Comparison of ENCODE assay signal across 10 cellular contexts in the genomic region with DNA sequence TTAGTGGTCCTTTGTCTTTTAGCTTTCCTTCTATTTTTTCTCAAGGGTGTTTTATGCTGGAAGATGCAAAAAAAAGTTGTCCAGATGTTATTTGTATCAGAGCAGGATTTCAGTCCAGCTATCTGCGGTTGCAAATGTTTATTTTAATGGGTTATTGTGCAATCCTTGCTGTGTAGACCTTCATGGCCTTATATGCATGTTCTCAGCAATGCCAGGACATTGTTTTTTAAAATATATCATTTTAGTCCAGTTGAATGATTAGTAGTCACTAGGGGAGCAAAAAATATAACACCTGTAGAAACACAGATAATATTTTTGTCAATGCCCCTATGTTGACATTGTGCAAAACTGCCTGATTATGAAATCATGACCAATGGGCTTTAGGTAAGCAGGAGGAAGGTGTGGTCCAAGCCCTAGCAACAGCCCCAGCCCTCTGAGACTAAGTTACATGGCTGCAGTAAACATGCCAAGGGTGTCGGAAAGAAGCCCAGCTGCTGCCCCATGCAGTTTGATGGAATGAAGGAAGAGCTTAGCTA.
DNase-seq lines count a peak whose midpoint lies in the region; ATAC-seq, FAIRE-seq and TF ChIP-seq lines count a peak whose summit lies in the region.
"Had no signal": no experiment of that assay in that cellular context is flagged by ENCODE, and none has a peak within 500 bp of the region (broad histone marks: within the 10 kb centered on the region; RNA-seq: fewer than 3 reads in every experiment).

No MANE protein-coding gene starts in this region.

- H3K36me3 ChIP-seq in BJ (ENCODE audit: control insufficient read depth, insufficient read depth, low read length) = no peaks in the 10 kb centered on the region
- no peaks in the 10 kb centered on the region for H3K36me3 ChIP-seq in pancreas

- 12 to 13% methylated on average over 2 of the region's 2 CpGs for WGBS in pancreas, 2 donors

- H3K27me3 ChIP-seq in BJ (ENCODE audit: control insufficient read depth, insufficient read depth, low read length) (no peaks in the 10 kb centered on the region), pancreas (no peaks in the 10 kb centered on the region)
- H3K27me3 ChIP-seq: dorsolateral prefrontal cortex had no signal

- FAIRE-seq in pancreas (lab: Jason Lieb, UNC) = no peak
- FAIRE-seq in GM12891 (lab: Jason Lieb, UNC) = no peak

- intact Hi-C loops in pancreas (cut with DNase I) = no loop called here

- CTCF ChIA-PET in BJ (lab: Yijun Ruan, JAX) = interaction anchor here (1.0 kb wide), 1 partner anchor 18 kb away, joined by 3 read pairs; no protein-coding TSS in a partner anchor

- no peak for TF ChIP-seq POLR2A in GM12891 (IDR thresholded peaks at IDR 0.05; ENCODE audit: low read depth, low read length)

- H3K4me3 ChIP-seq in BJ (ENCODE audit: low read depth, low read length) = no peak overlapping the region
- H3K4me3 ChIP-seq in pancreas = no peak overlapping the region
- H3K4me3 ChIP-seq: dorsolateral prefrontal cortex had no signal

- no peaks in the 10 kb centered on the region for H3K9me3 ChIP-seq in pancreas

- ATAC-seq in pancreas = peak; percentile 93 to 97 (median 95)
- ATAC-seq in HG03280 (IDR thresholded peaks at IDR 0.05; ENCODE audit: unreplicated experiment) = no peak
- ATAC-seq in GM21390 (IDR thresholded peaks at IDR 0.05; ENCODE audit: unreplicated experiment) = no peak

- TF ChIP-seq CTCF in BJ (IDR thresholded peaks at IDR 0.05; ENCODE audit: insufficient read depth, low read depth, low read length) = no peak
- TF ChIP-seq CTCF in pancreas (IDR thresholded peaks at IDR 0.05) = no peak

- peaks cover 6 to 12% (median 7%) of the 10 kb centered on the region in 3 donors for H3K4me1 ChIP-seq in pancreas

- POLR2A ChIA-PET in BJ (lab: Charles Lee) = no interaction called here

- H3K27ac ChIP-seq in pancreas = no peak overlapping the region

- DNase-seq in BJ (ENCODE audit: low read depth) (peak; percentile 89), NOMO-1 (lab: John Stamatoyannopoulos, UW; ENCODE audit: unreplicated experiment in 2 of 2) (peak; percentile 56 to 84), fibroblast of peridontal ligament (ENCODE audit: extremely low read depth) (peak; percentile 98), pancreas (peak; percentile 38 to 83 (median 58)), NCI-H526 treated with DMSO at 0.1 percent for 48 hours (lab: John Stamatoyannopoulos, UW) (no peak), GM12891 (ENCODE audit: insufficient read length, low spot score) (no peak)
- DNase-seq: activated CD8-positive, alpha-beta memory T cell treated with anti-CD3 and anti-CD28 coated beads for 24 hours; dorsolateral prefrontal cortex had no signal

TF ChIP-seq in GM12891, 5 proteins besides CTCF, POLR2A, EP300 and RAD21:
- no peak for TF ChIP-seq PAX5 (IDR thresholded peaks at IDR 0.05; ENCODE audit: insufficient read depth, low read length, severe bottlenecking)
- TF ChIP-seq SPI1 (IDR thresholded peaks at IDR 0.05; ENCODE audit: low read depth, low read length) = no peak
- TF ChIP-seq POLR2AphosphoS5 (IDR thresholded peaks at IDR 0.05; ENCODE audit: low read depth, low read length) = no peak
- TF ChIP-seq TAF1 (IDR thresholded peaks at IDR 0.05; ENCODE audit: low read depth, low read length) = no peak
- no peak for TF ChIP-seq POU2F2 (IDR thresholded peaks at IDR 0.05; ENCODE audit: low read depth, low read length)

Comparison
In these comparisons a context has a peak if more than half of its experiments do, and no peak if none do; other contexts are left out.
1. DNase-seq: peak in BJ (single experiment), NOMO-1 (2 of 2), fibroblast of peridontal ligament (single experiment) and pancreas (6 of 6); none in NCI-H526 treated with DMSO at 0.1 percent for 48 hours (single experiment) and GM12891 (single experiment).
2. ATAC-seq: peak in pancreas (4 of 4); none in HG03280 (single experiment) and GM21390 (single experiment).